In the genomic region with DNA sequence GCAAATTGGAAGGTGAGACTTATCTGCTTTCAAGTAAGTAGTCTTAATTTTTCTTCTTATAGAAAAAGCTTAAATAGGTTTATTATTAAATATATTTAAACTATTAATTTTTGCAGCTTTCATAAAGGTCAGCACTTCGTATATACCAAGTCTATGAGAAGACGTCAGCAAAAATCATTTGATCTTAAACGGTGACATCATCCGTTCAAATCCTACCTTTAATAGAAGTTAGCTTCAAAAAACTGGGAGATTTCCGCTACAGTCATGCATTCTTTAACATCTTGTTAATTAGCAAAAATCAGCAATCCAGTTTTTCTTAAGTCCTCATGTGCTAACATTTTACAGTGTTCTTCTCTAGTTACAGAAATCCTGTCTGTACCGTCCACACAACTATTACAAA, we compare ENCODE assay signal across 24 cellular contexts. TPM values are rescaled to one million over a fixed set of nuclear protein-coding genes. Genes with fewer than 3 reads are reported as not detected.
"Had no signal": no experiment of that assay in that cellular context is flagged by ENCODE, and none has a peak within 500 bp of the region (broad histone marks: within the 10 kb centered on the region; RNA-seq: fewer than 3 reads in every experiment).

No MANE protein-coding gene starts in this region.

- H3K4me3 ChIP-seq: SJSA1, SK-N-MC had no signal

- H3K9ac ChIP-seq: KMS-11 had no signal

- H3K9me3 ChIP-seq: SJSA1 had no signal

- DNase-seq: IMR-90, MV-4-11, NCI-H1048, NCI-H1105, NCI-H1417, NCI-H1436 treated with DMSO at 0.1 percent for 48 hours, NCI-H1694, NCI-H187 treated with DMSO at 0.1 percent for 48 hours, NCI-H2029 treated with DMSO at 0.1 percent for 48 hours, NCI-H2171 treated with DMSO at 0.1 percent for 48 hours, NCI-H510A, NCI-H524 treated with DMSO at 0.1 percent for 48 hours, NCI-H774, PC-3, SHP77 treated with DMSO at 0.1 percent for 48 hours had no signal

- H3K27ac ChIP-seq: KMS-11, RWPE1, SJSA1, SK-N-MC had no signal

- H3K4me2 ChIP-seq: KMS-11 had no signal

- H3K27me3 ChIP-seq: SJSA1 had no signal

- ATAC-seq: Panc1, PC-3 had no signal

- H3K36me3 ChIP-seq: SJSA1 had no signal

- H3K4me1 ChIP-seq: SJSA1 had no signal

RNA-seq across cellular contexts. Expression of gene KIAA1210, which starts 58.6 kb away (rescaled TPM):
- total RNA-seq: HT-29, IMR-90, LHCN-M2, MCF 10A, OCI-LY7, SJSA1 had no signal
- polyA plus RNA-seq: IMR-90 had no signal
